2 cellular contexts compared by ENCODE assay signal in the genomic region with DNA sequence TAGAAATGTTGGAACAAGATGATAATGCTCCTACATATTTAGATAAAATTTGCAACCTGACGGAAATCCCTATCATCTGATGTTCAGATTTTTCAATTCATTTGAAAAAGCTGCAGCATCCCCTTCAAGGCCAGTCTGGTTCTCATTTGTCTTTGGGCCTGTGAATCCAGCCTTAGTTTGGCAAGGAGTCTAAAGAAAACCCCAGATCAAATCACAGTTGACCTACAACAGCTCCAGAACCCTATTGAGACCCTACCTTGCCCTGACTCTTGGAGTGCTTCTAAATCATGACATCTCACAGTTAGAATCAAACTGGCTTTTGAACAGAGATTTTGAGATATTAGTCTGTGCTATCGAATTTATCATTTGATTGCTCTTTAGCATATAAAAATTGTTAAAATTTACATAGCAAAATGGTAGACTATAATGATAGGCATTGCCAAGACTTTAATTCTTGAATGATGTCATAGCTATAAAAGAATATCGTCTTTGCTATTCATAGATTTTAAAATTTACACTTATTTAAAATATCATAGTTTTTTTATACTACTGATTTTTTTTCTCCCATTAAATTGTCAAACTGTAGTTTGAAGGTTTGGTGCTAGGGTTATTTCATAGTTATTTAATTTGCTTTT.
TF ChIP-seq lines count a peak whose summit lies in the region.

No MANE protein-coding gene starts in this region.

TF ChIP-seq in HCT116, 20 proteins besides CTCF, POLR2A, EP300 and RAD21 (continued from another document):
- TF ChIP-seq, protein P1, sequence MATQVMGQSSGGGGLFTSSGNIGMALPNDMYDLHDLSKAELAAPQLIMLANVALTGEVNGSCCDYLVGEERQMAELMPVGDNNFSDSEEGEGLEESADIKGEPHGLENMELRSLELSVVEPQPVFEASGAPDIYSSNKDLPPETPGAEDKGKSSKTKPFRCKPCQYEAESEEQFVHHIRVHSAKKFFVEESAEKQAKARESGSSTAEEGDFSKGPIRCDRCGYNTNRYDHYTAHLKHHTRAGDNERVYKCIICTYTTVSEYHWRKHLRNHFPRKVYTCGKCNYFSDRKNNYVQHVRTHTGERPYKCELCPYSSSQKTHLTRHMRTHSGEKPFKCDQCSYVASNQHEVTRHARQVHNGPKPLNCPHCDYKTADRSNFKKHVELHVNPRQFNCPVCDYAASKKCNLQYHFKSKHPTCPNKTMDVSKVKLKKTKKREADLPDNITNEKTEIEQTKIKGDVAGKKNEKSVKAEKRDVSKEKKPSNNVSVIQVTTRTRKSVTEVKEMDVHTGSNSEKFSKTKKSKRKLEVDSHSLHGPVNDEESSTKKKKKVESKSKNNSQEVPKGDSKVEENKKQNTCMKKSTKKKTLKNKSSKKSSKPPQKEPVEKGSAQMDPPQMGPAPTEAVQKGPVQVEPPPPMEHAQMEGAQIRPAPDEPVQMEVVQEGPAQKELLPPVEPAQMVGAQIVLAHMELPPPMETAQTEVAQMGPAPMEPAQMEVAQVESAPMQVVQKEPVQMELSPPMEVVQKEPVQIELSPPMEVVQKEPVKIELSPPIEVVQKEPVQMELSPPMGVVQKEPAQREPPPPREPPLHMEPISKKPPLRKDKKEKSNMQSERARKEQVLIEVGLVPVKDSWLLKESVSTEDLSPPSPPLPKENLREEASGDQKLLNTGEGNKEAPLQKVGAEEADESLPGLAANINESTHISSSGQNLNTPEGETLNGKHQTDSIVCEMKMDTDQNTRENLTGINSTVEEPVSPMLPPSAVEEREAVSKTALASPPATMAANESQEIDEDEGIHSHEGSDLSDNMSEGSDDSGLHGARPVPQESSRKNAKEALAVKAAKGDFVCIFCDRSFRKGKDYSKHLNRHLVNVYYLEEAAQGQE (IDR thresholded peaks at IDR 0.05; ENCODE audit: low read depth): no peak
- TF ChIP-seq SRF (IDR thresholded peaks at IDR 0.05; ENCODE audit: low read depth) (no peak), EZH2phosphoT487 (IDR thresholded peaks at IDR 0.05; ENCODE audit: borderline replicate concordance) (no peak), CEBPB (IDR thresholded peaks at IDR 0.05; ENCODE audit: low read depth) (no peak), ZNF274 (IDR thresholded peaks at IDR 0.05; ENCODE audit: low read depth, low read length) (no peak), YY1 (IDR thresholded peaks at IDR 0.05; ENCODE audit: extremely low read depth, insufficient replicate concordance, low read depth, low read length) (no peak), JUND (IDR thresholded peaks at IDR 0.05) (no peak), EGR1 (IDR thresholded peaks at IDR 0.05; ENCODE audit: low read depth) (no peak)

TF ChIP-seq in WTC11, 78 proteins besides CTCF, POLR2A, EP300 and RAD21 (continued from another document):
- TF ChIP-seq TEAD1 (CRISPR knock-in tag; IDR thresholded peaks at IDR 0.05) (no peak), ZNF317 (CRISPR knock-in tag; IDR thresholded peaks at IDR 0.05; ENCODE audit: borderline replicate concordance, low read depth) (no peak)
- TF ChIP-seq, protein P2, sequence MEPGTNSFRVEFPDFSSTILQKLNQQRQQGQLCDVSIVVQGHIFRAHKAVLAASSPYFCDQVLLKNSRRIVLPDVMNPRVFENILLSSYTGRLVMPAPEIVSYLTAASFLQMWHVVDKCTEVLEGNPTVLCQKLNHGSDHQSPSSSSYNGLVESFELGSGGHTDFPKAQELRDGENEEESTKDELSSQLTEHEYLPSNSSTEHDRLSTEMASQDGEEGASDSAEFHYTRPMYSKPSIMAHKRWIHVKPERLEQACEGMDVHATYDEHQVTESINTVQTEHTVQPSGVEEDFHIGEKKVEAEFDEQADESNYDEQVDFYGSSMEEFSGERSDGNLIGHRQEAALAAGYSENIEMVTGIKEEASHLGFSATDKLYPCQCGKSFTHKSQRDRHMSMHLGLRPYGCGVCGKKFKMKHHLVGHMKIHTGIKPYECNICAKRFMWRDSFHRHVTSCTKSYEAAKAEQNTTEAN (CRISPR knock-in tag; IDR thresholded peaks at IDR 0.05): no peak
- TF ChIP-seq, protein P3, sequence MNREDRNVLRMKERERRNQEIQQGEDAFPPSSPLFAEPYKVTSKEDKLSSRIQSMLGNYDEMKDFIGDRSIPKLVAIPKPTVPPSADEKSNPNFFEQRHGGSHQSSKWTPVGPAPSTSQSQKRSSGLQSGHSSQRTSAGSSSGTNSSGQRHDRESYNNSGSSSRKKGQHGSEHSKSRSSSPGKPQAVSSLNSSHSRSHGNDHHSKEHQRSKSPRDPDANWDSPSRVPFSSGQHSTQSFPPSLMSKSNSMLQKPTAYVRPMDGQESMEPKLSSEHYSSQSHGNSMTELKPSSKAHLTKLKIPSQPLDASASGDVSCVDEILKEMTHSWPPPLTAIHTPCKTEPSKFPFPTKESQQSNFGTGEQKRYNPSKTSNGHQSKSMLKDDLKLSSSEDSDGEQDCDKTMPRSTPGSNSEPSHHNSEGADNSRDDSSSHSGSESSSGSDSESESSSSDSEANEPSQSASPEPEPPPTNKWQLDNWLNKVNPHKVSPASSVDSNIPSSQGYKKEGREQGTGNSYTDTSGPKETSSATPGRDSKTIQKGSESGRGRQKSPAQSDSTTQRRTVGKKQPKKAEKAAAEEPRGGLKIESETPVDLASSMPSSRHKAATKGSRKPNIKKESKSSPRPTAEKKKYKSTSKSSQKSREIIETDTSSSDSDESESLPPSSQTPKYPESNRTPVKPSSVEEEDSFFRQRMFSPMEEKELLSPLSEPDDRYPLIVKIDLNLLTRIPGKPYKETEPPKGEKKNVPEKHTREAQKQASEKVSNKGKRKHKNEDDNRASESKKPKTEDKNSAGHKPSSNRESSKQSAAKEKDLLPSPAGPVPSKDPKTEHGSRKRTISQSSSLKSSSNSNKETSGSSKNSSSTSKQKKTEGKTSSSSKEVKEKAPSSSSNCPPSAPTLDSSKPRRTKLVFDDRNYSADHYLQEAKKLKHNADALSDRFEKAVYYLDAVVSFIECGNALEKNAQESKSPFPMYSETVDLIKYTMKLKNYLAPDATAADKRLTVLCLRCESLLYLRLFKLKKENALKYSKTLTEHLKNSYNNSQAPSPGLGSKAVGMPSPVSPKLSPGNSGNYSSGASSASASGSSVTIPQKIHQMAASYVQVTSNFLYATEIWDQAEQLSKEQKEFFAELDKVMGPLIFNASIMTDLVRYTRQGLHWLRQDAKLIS (CRISPR knock-in tag; IDR thresholded peaks at IDR 0.05; ENCODE audit: borderline replicate concordance): no peak
- TF ChIP-seq, protein P4, sequence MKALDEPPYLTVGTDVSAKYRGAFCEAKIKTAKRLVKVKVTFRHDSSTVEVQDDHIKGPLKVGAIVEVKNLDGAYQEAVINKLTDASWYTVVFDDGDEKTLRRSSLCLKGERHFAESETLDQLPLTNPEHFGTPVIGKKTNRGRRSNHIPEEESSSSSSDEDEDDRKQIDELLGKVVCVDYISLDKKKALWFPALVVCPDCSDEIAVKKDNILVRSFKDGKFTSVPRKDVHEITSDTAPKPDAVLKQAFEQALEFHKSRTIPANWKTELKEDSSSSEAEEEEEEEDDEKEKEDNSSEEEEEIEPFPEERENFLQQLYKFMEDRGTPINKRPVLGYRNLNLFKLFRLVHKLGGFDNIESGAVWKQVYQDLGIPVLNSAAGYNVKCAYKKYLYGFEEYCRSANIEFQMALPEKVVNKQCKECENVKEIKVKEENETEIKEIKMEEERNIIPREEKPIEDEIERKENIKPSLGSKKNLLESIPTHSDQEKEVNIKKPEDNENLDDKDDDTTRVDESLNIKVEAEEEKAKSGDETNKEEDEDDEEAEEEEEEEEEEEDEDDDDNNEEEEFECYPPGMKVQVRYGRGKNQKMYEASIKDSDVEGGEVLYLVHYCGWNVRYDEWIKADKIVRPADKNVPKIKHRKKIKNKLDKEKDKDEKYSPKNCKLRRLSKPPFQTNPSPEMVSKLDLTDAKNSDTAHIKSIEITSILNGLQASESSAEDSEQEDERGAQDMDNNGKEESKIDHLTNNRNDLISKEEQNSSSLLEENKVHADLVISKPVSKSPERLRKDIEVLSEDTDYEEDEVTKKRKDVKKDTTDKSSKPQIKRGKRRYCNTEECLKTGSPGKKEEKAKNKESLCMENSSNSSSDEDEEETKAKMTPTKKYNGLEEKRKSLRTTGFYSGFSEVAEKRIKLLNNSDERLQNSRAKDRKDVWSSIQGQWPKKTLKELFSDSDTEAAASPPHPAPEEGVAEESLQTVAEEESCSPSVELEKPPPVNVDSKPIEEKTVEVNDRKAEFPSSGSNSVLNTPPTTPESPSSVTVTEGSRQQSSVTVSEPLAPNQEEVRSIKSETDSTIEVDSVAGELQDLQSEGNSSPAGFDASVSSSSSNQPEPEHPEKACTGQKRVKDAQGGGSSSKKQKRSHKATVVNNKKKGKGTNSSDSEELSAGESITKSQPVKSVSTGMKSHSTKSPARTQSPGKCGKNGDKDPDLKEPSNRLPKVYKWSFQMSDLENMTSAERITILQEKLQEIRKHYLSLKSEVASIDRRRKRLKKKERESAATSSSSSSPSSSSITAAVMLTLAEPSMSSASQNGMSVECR (CRISPR knock-in tag; IDR thresholded peaks at IDR 0.05; ENCODE audit: borderline replicate concordance): no peak
